ENCODE assay signal across 12 cellular contexts in genomic region chr7:41886257-41886905, GRCh38.
A peak's percentile ranks its signal among the peaks of the same experiment; 100 is the strongest.
DNase-seq lines count a peak whose midpoint lies in the region; ATAC-seq, FAIRE-seq and TF ChIP-seq lines count a peak whose summit lies in the region.
"Had no signal": no experiment of that assay in that cellular context is flagged by ENCODE, and none has a peak within 500 bp of the region (broad histone marks: within the 10 kb centered on the region; RNA-seq: fewer than 3 reads in every experiment).

No MANE protein-coding gene starts in this region.

- H3K27ac ChIP-seq in AG04450 (ENCODE audit: low read depth, low read length): peak overlapping the region; percentile 95
- no peak overlapping the region for H3K27ac ChIP-seq in GM12878 (ENCODE audit: control insufficient read depth, insufficient read depth)
- peak overlapping the region; percentile 37 for H3K27ac ChIP-seq in mesendoderm (ENCODE audit: low read depth, low read length)
- H3K27ac ChIP-seq: upper lobe of left lung had no signal

- H2AFZ ChIP-seq in GM12878 (ENCODE audit: control insufficient read depth, low read depth, low read length): no peak overlapping the region

- H3K27me3 ChIP-seq in AG04450 (ENCODE audit: control insufficient read depth, insufficient read depth, low read length) (no peaks in the 10 kb centered on the region), GM12878 (replicated peaks in 1 of 2; ENCODE audit: control insufficient read depth in 2 of 2, insufficient read depth in 2 of 2, low read length in 1 of 2) (no peaks in the 10 kb centered on the region), mesendoderm (ENCODE audit: insufficient read depth, low read length, poor library complexity) (no peaks in the 10 kb centered on the region)
- H3K27me3 ChIP-seq: esophagus squamous epithelium, upper lobe of left lung had no signal

- POLR2A ChIA-PET in AG04450 (lab: Yijun Ruan, JAX) (interaction anchor here (0.6 to 1.6 kb wide), 9 partner anchors 13 to 1862 kb away, joined by 3 to 7 read pairs (median 3); no protein-coding TSS in a partner anchor), GM12878 (lab: Charles Lee) (interaction anchor here (0.7 to 1.5 kb wide), 2 partner anchors 13 to 76 kb away, joined by 3 read pairs; no protein-coding TSS in a partner anchor)

- WGBS in GM12878 (ENCODE audit: insufficient coverage, insufficient replicate concordance, low lambda C conversion rate, missing lambda C conversion rate): 37% methylated on average over 6 of the region's 6 CpGs
- no CpG with 5 or more reads among the region's 6 CpGs for WGBS in mesendoderm (ENCODE audit: extremely low coverage, insufficient coverage, low lambda C conversion rate)

- TF ChIP-seq POLR2A in GM12878 (IDR thresholded peaks at IDR 0.05; ENCODE audit: low read depth, low read length): no peak

- TF ChIP-seq RAD21 in GM12878 (IDR thresholded peaks at IDR 0.05; ENCODE audit: insufficient read depth, low read depth, low read length): no peak

- CTCF ChIA-PET in AG04450 (lab: Charles Lee): interaction anchor here (1.0 to 1.9 kb wide), 6 partner anchors 11 to 182 kb away, joined by 3 to 7 read pairs (median 4); no protein-coding TSS in a partner anchor
- CTCF ChIA-PET in GM12878 (lab: Yijun Ruan, JAX): interaction anchor here (1.4 kb wide), 1 partner anchor 17 kb away, joined by 3 read pairs; no protein-coding TSS in a partner anchor

- RAD21 ChIA-PET in GM12878 (lab: Charles Lee; ENCODE audit: unreplicated experiment): interaction anchor here (0.9 to 2.4 kb wide), 6 partner anchors 11 to 155 kb away, joined by 3 to 10 read pairs (median 4); no protein-coding TSS in a partner anchor

- DNase-seq in AG04450 (ENCODE audit: low read depth, low spot score): peak; percentile 66
- peak; percentile 52 for DNase-seq in HS-27A (ENCODE audit: low read depth)
- no peak for DNase-seq in GM12878 (ENCODE audit: low read depth, low spot score)
- DNase-seq in mesendoderm: peak; percentile 85
- no peak for DNase-seq in immature natural killer cell
- no peak for DNase-seq in stimulated activated naive CD8-positive, alpha-beta T cell treated with anti-CD3 and anti-CD28 coated beads, Interleukin-15, Interleukin-2, amounts not matched to agents 100 U/mL and 50 U/mL, for 24 hours
- DNase-seq: activated T-cell treated with anti-CD3 and anti-CD28 coated beads, Interleukin-2, amount 50 U/mL, for 4 hours; esophagus squamous epithelium; SHP77 treated with DMSO at 0.1 percent for 48 hours had no signal

- H4K8ac ChIP-seq in mesendoderm (ENCODE audit: low read depth, low read length): no peak overlapping the region

- no peak overlapping the region for H3K18ac ChIP-seq in mesendoderm (ENCODE audit: low read length)

- no peak overlapping the region for H3K9ac ChIP-seq in GM12878 (ENCODE audit: control insufficient read depth, insufficient read depth, low read length)
- H3K9ac ChIP-seq in mesendoderm (ENCODE audit: low read length): no peak overlapping the region

- H3K36me3 Mint-ChIP-seq in immature natural killer cell: no peaks in the 10 kb centered on the region

- no peak for TF ChIP-seq CTCF in AG04450 (IDR thresholded peaks at IDR 0.05; ENCODE audit: low read depth, low read length)
- TF ChIP-seq CTCF in GM12878 (IDR thresholded peaks at IDR 0.05 in 2 of 3, conservative IDR thresholded peaks at IDR 0.05 in 1 of 3; ENCODE audit: control insufficient read depth in 2 of 3, extremely low read depth in 1 of 3, insufficient read depth in 1 of 3, low read depth in 3 of 3, low read length in 3 of 3): no peak

- H3K27me3 Mint-ChIP-seq in immature natural killer cell (ENCODE audit: low read depth in 3 of 3): peaks cover 6 to 7% (median 7%) of the 10 kb centered on the region in 3 donors

- no peak overlapping the region for H3K56ac ChIP-seq in mesendoderm (ENCODE audit: low read length)

- no peaks in the 10 kb centered on the region for H4K20me1 ChIP-seq in GM12878 (ENCODE audit: control insufficient read depth, insufficient read depth)

- no peak overlapping the region for H2BK5ac ChIP-seq in mesendoderm (ENCODE audit: low read length)

- no peak for FAIRE-seq in GM12878 (lab: Jason Lieb, UNC)

- peaks cover 15 to 19% of the 10 kb centered on the region in 2 donors for H3K4me1 Mint-ChIP-seq in immature natural killer cell

- H2AK5ac ChIP-seq in mesendoderm (ENCODE audit: low read length): no peak overlapping the region

- H4K5ac ChIP-seq in mesendoderm (ENCODE audit: low read length): no peak overlapping the region

- BruUV-seq in GM12878 (replicated peaks; lab: Mats Ljungman, UMichigan): no TSS peak

- H3K79me1 ChIP-seq in mesendoderm (ENCODE audit: low read length): no peaks in the 10 kb centered on the region

- no peak overlapping the region for H3K4me3 Mint-ChIP-seq in immature natural killer cell
- H3K4me3 Mint-ChIP-seq: activated T-cell treated with anti-CD3 and anti-CD28 coated beads, Interleukin-2, amount 50 U/mL, for 4 hours had no signal

- in situ Hi-C loops in GM12878 (cut with MboI): no loop called here

- ATAC-seq in GM12878 (no peak), GM18861 (IDR thresholded peaks at IDR 0.05; ENCODE audit: unreplicated experiment) (no peak), HG03520 (IDR thresholded peaks at IDR 0.05; ENCODE audit: unreplicated experiment) (no peak)
- no peak for ATAC-seq in stimulated activated naive CD8-positive, alpha-beta T cell treated with anti-CD3 and anti-CD28 coated beads, Interleukin-15, Interleukin-2, amounts not matched to agents 100 U/mL and 50 U/mL, for 24 hours
- ATAC-seq: activated T-cell treated with anti-CD3 and anti-CD28 coated beads, Interleukin-2, amount 50 U/mL, for 4 hours had no signal

- TF ChIP-seq EP300 in GM12878 (IDR thresholded peaks at IDR 0.05; ENCODE audit: borderline replicate concordance in 1 of 2, control insufficient read depth in 1 of 2, low read depth in 2 of 2, low read length in 2 of 2): no peak

- H3K4me3 ChIP-seq in AG04450 (ENCODE audit: low read depth, low read length) (no peak overlapping the region; the same call in 1 of the 2 replicates), GM12878 (no peak overlapping the region), mesendoderm (ENCODE audit: low read length) (no peak overlapping the region)
- H3K4me3 ChIP-seq: esophagus squamous epithelium, upper lobe of left lung had no signal

- H3K23ac ChIP-seq in mesendoderm (ENCODE audit: low read length): no peak overlapping the region

- SMC1A ChIA-PET in GM12878 (lab: Charles Lee; ENCODE audit: uncharacterized antibody, unreplicated experiment): interaction anchor here (0.5 to 1.7 kb wide), 7 partner anchors 10 to 176 kb away, joined by 3 to 7 read pairs (median 4); no protein-coding TSS in a partner anchor

- no peak overlapping the region for H3K4ac ChIP-seq in mesendoderm (ENCODE audit: low read depth, low read length)

- H3K4me2 ChIP-seq in GM12878 (ENCODE audit: control insufficient read depth, insufficient read depth) (no peak overlapping the region), mesendoderm (ENCODE audit: low read length) (no peak overlapping the region)

- H3K79me2 ChIP-seq in GM12878 (ENCODE audit: control insufficient read depth, insufficient read depth, low read length): no peaks in the 10 kb centered on the region
- H3K79me2 ChIP-seq in mesendoderm (ENCODE audit: control insufficient read depth, insufficient read depth, low read length): no peaks in the 10 kb centered on the region

- H3K4me1 ChIP-seq in GM12878 (ENCODE audit: control insufficient read depth, insufficient read depth, low read length): peaks cover 27% of the 10 kb centered on the region
- H3K4me1 ChIP-seq in mesendoderm (ENCODE audit: control insufficient read depth, low read depth, low read length): peaks cover 2% of the 10 kb centered on the region

- H3K27ac Mint-ChIP-seq in immature natural killer cell: no peak overlapping the region

- H3K36me3 ChIP-seq in GM12878 (ENCODE audit: control insufficient read depth in 2 of 2, insufficient read depth in 2 of 2, low read length in 1 of 2): no peaks in the 10 kb centered on the region
- H3K36me3 ChIP-seq in mesendoderm (ENCODE audit: control insufficient read depth, insufficient read depth, low read length): no peaks in the 10 kb centered on the region
- H3K36me3 ChIP-seq: esophagus squamous epithelium, upper lobe of left lung had no signal

- intact Hi-C loops in GM12878 (cut with micrococcal nuclease; ENCODE audit: unreplicated experiment): loop anchor here (10.0 kb wide), 3 partner anchors 182 to 782 kb away; partner anchors contain the start of gene INHBA

- no peak overlapping the region for H2BK120ac ChIP-seq in mesendoderm (ENCODE audit: low read depth, low read length)

- no peak overlapping the region for H2BK15ac ChIP-seq in mesendoderm (replicated peaks; ENCODE audit: low read depth)

- no peaks in the 10 kb centered on the region for H3K9me3 Mint-ChIP-seq in immature natural killer cell

- H3K9me3 ChIP-seq in AG04450 (ENCODE audit: control insufficient read depth, insufficient read depth, low read length): no peaks in the 10 kb centered on the region
- H3K9me3 ChIP-seq in GM12878 (replicated peaks; ENCODE audit: control insufficient read depth, insufficient read depth, low read length): peaks cover 2% of the 10 kb centered on the region; the same call in 2 of the 3 replicates
- H3K9me3 ChIP-seq: esophagus squamous epithelium, upper lobe of left lung had no signal

TF ChIP-seq in GM12878, 131 proteins besides CTCF, POLR2A, EP300 and RAD21:
- peak; percentile 50 for TF ChIP-seq MEF2B (IDR thresholded peaks at IDR 0.05; ENCODE audit: partially characterized antibody, poor library complexity, severe bottlenecking)
- TF ChIP-seq SIN3A (IDR thresholded peaks at IDR 0.05; ENCODE audit: low read depth, low read length): no peak

Comparison
In these comparisons a context has a peak if more than half of its experiments do, and no peak if none do; other contexts are left out.
1. DNase-seq: peak in AG04450 (single experiment), HS-27A (single experiment) and mesendoderm (single experiment); none in GM12878 (single experiment), immature natural killer cell (0 of 3) and stimulated activated naive CD8-positive, alpha-beta T cell treated with anti-CD3 and anti-CD28 coated beads, Interleukin-15, Interleukin-2, amounts not matched to agents 100 U/mL and 50 U/mL, for 24 hours (single experiment).